ENCODE assay signal across 31 cellular contexts in genomic region chr2:110664135-110664534, GRCh38. TPM values are rescaled to one million over a fixed set of nuclear protein-coding genes. Genes with fewer than 3 reads are reported as not detected.
"Had no signal": no experiment of that assay in that cellular context is flagged by ENCODE, and none has a peak within 500 bp of the region (broad histone marks: within the 10 kb centered on the region; RNA-seq: fewer than 3 reads in every experiment).

No MANE protein-coding gene starts in this region.

- H3K4me3 Mint-ChIP-seq: activated CD4-positive, alpha-beta memory T cell treated with anti-CD3 and anti-CD28 coated beads, Interleukin-2, amount 10 ng/mL, durations not matched to agents 7 days and 5 days; activated CD4-positive, alpha-beta T cell treated with anti-CD3 and anti-CD28 coated beads, Interleukin-2, amount 10 ng/mL, durations not matched to agents 7 days and 5 days; activated naive CD8-positive, alpha-beta T cell treated with anti-CD3 and anti-CD28 coated beads, Interleukin-2, amount 50 U/mL, for 24 hours; activated T-cell treated with anti-CD3 and anti-CD28 coated beads, Interleukin-2, amount 50 U/mL, for 24 hours; immature natural killer cell; memory B cell; natural killer cell; stimulated activated naive CD8-positive, alpha-beta T cell treated with anti-CD3 and anti-CD28 coated beads, Interleukin-15, Interleukin-2, amounts not matched to agents 100 ng/mL and 50 ng/mL, for 24 hours had no signal

- ATAC-seq: activated naive CD8-positive, alpha-beta T cell treated with anti-CD3 and anti-CD28 coated beads, Interleukin-2, amount 50 U/mL, for 24 hours; body of pancreas; left colon; natural killer cell; right cardiac atrium had no signal

- H3K4me1 Mint-ChIP-seq: activated naive CD8-positive, alpha-beta T cell treated with anti-CD3 and anti-CD28 coated beads, Interleukin-2, amount 50 U/mL, for 24 hours; immature natural killer cell; memory B cell; natural killer cell had no signal

- H3K27me3 ChIP-seq: body of pancreas, cardiac muscle cell, colonic mucosa, spleen had no signal

- DNase-seq: activated CD4-positive, alpha-beta memory T cell treated with anti-CD3 and anti-CD28 coated beads, Interleukin-2, amount 10 ng/mL, durations not matched to agents 7 days and 5 days; activated CD4-positive, alpha-beta T cell treated with anti-CD3 and anti-CD28 coated beads for 1 hour; activated CD4-positive, alpha-beta T cell treated with anti-CD3 and anti-CD28 coated beads, Interleukin-2, amount 10 ng/mL, durations not matched to agents 7 days and 5 days; activated CD8-positive, alpha-beta memory T cell treated with anti-CD3 and anti-CD28 coated beads, Interleukin-2, amount 50 U/mL, for 48 hours; activated gamma-delta T cell; activated naive CD4-positive, alpha-beta T cell treated with anti-CD3 and anti-CD28 coated beads, Interleukin-2, amount 50 U/mL, for 16 hours; activated naive CD8-positive, alpha-beta T cell treated with anti-CD3 and anti-CD28 coated beads, Interleukin-2, amount 50 U/mL, for 24 hours; activated T-cell treated with anti-CD3 and anti-CD28 coated beads, Interleukin-2, amount 50 U/mL, for 24 hours; anterior cingulate cortex; body of pancreas; cerebellar nuclear complex; colonic mucosa; effector CD8-positive, alpha-beta T cell; erythroblast; foreskin fibroblast; head of caudate nucleus; hypothalamus; immature natural killer cell; kidney; left colon; natural killer cell; right cardiac atrium; spleen; stimulated activated CD4-positive, alpha-beta T cell treated with anti-CD3 and anti-CD28 coated beads, Interleukin-2, amount 100 ng/mL, for 48 hours; T-helper 2 cell; trophoblast cell had no signal

- H3K9me3 ChIP-seq: body of pancreas, colonic mucosa, spleen, thoracic aorta had no signal

- H3K4me1 ChIP-seq: body of pancreas, colonic mucosa, spleen had no signal

- H3K36me3 ChIP-seq: colonic mucosa, thoracic aorta had no signal

- H3K27ac Mint-ChIP-seq: activated CD4-positive, alpha-beta memory T cell treated with anti-CD3 and anti-CD28 coated beads, Interleukin-2, amount 10 ng/mL, durations not matched to agents 7 days and 5 days; activated CD4-positive, alpha-beta T cell treated with anti-CD3 and anti-CD28 coated beads, Interleukin-2, amount 10 ng/mL, durations not matched to agents 7 days and 5 days; activated naive CD8-positive, alpha-beta T cell treated with anti-CD3 and anti-CD28 coated beads, Interleukin-2, amount 50 U/mL, for 24 hours; activated T-cell treated with anti-CD3 and anti-CD28 coated beads, Interleukin-2, amount 50 U/mL, for 24 hours; immature natural killer cell; memory B cell; natural killer cell; stimulated activated naive CD8-positive, alpha-beta T cell treated with anti-CD3 and anti-CD28 coated beads, Interleukin-15, Interleukin-2, amounts not matched to agents 100 ng/mL and 50 ng/mL, for 24 hours had no signal

- H3K4me3 ChIP-seq: body of pancreas, cardiac muscle cell, colonic mucosa, spleen, thoracic aorta had no signal

- H3K27ac ChIP-seq: body of pancreas, cardiac muscle cell, colonic mucosa, spleen, thoracic aorta had no signal

- FAIRE-seq: kidney, urothelium cell line had no signal

- H3K27me3 Mint-ChIP-seq: activated CD4-positive, alpha-beta memory T cell treated with anti-CD3 and anti-CD28 coated beads, Interleukin-2, amount 10 ng/mL, durations not matched to agents 7 days and 5 days; activated CD4-positive, alpha-beta T cell treated with anti-CD3 and anti-CD28 coated beads, Interleukin-2, amount 10 ng/mL, durations not matched to agents 7 days and 5 days; activated naive CD8-positive, alpha-beta T cell treated with anti-CD3 and anti-CD28 coated beads, Interleukin-2, amount 50 U/mL, for 24 hours; activated T-cell treated with anti-CD3 and anti-CD28 coated beads, Interleukin-2, amount 50 U/mL, for 24 hours; memory B cell; stimulated activated naive CD8-positive, alpha-beta T cell treated with anti-CD3 and anti-CD28 coated beads, Interleukin-15, Interleukin-2, amounts not matched to agents 100 ng/mL and 50 ng/mL, for 24 hours had no signal

- H3K9me3 Mint-ChIP-seq: activated CD4-positive, alpha-beta memory T cell treated with anti-CD3 and anti-CD28 coated beads, Interleukin-2, amount 10 ng/mL, durations not matched to agents 7 days and 5 days; activated CD4-positive, alpha-beta T cell treated with anti-CD3 and anti-CD28 coated beads, Interleukin-2, amount 10 ng/mL, durations not matched to agents 7 days and 5 days; activated naive CD8-positive, alpha-beta T cell treated with anti-CD3 and anti-CD28 coated beads, Interleukin-2, amount 50 U/mL, for 24 hours; activated T-cell treated with anti-CD3 and anti-CD28 coated beads, Interleukin-2, amount 50 U/mL, for 24 hours; immature natural killer cell; memory B cell; natural killer cell; stimulated activated naive CD8-positive, alpha-beta T cell treated with anti-CD3 and anti-CD28 coated beads, Interleukin-15, Interleukin-2, amounts not matched to agents 100 ng/mL and 50 ng/mL, for 24 hours had no signal

- H3K36me3 Mint-ChIP-seq: memory B cell, natural killer cell had no signal

RNA-seq across cellular contexts. Expression of gene BUB1, which starts 13.7 kb away (rescaled TPM):
- total RNA-seq: body of pancreas had no signal
